ENCODE assay signal across 23 cellular contexts in genomic region chr5:160252916-160253315, GRCh38. TPM values are rescaled to one million over a fixed set of nuclear protein-coding genes. Genes with fewer than 3 reads are reported as not detected.
"Had no signal": no experiment of that assay in that cellular context is flagged by ENCODE, and none has a peak within 500 bp of the region (broad histone marks: within the 10 kb centered on the region; RNA-seq: fewer than 3 reads in every experiment).

No MANE protein-coding gene starts in this region.

- FAIRE-seq: RCC 7860 had no signal

- H3K4me1 ChIP-seq: SJSA1 had no signal

- H3K4me3 ChIP-seq: MG63, SJSA1, SK-N-MC had no signal

- H3K36me3 ChIP-seq: MG63 had no signal

- H3K9me3 ChIP-seq: MG63, SJSA1 had no signal

- DNase-seq: Karpas-422, KG1, MG63, MV-4-11, NCI-H1048, NCI-H1105, NCI-H1417, NCI-H1436 treated with DMSO at 0.1 percent for 48 hours, NCI-H1694 treated with DMSO at 0.1 percent for 48 hours, NCI-H1930, NCI-H2081, NCI-H2107, NCI-H2227 treated with DMSO at 0.1 percent for 48 hours, NCI-H524, NCI-H526 treated with DMSO at 0.1 percent for 48 hours, NCI-H748 treated with DMSO at 0.1 percent for 48 hours, Right ventricle myocardium superior, RPMI8226, SIG-M5 had no signal

- H3K27ac ChIP-seq: HL-60, SJSA1, SK-N-MC had no signal

- H3K27me3 ChIP-seq: MG63, SJSA1 had no signal

RNA-seq across cellular contexts. Expression of gene FABP6, which starts 23.6 kb away (rescaled TPM):
- total RNA-seq: SJSA1 had no signal
